ENCODE assay signal across 1 cellular context in genomic region chr19:55068803-55069136, GRCh38.
TF ChIP-seq lines count a peak whose summit lies in the region.

No MANE protein-coding gene starts in this region.

TF ChIP-seq in HepG2, 621 proteins besides CTCF, POLR2A, EP300 and RAD21:
- TF ChIP-seq HNRNPK (IDR thresholded peaks at IDR 0.05; ENCODE audit: low read depth, low read length, poor library complexity, severe bottlenecking) (peak; percentile 46), GABPA (IDR thresholded peaks at IDR 0.05; ENCODE audit: low read depth, low read length) (no peak), GABPA (CRISPR knock-in tag; IDR thresholded peaks at IDR 0.05; ENCODE audit: low read depth) (no peak), PCBP1 (IDR thresholded peaks at IDR 0.05; ENCODE audit: borderline replicate concordance, low read depth, low read length) (0 out of 2 replicates have a peak, but pooled peaks have one; percentile 83)
